8 cellular contexts compared by ENCODE assay signal in the genomic region with DNA sequence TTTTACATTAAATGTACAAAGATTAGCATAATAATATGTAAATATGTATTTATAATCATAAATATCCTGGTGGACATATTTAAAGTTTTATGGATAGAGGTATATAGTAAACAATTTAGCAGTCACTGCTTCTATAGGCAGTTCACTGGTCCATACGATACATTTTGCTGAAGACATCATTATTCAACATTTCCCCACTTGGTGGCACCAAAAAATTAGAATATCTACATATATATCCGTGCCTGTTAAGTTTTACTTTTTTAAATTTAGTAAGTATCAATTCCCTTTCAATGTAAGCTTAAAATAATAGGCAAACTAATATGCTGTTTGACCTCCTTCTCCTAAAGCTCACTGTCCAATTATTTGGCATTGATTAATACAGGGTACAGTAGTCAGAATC.
DNase-seq lines count a peak whose midpoint lies in the region; ATAC-seq and TF ChIP-seq lines count a peak whose summit lies in the region.

No MANE protein-coding gene starts in this region.

- no peaks in the 10 kb centered on the region for H3K27me3 ChIP-seq in Panc1 (ENCODE audit: control insufficient read depth, insufficient read depth, low read length)
- no peaks in the 10 kb centered on the region for H3K27me3 ChIP-seq in prostate gland (replicated peaks; ENCODE audit: insufficient read depth)

- peak; percentile 46 for TF ChIP-seq CTCF in GM13977 (IDR thresholded peaks at IDR 0.05; ENCODE audit: extremely low read depth, insufficient read depth, missing control alignments)
- peak; percentile 29; the same call in 1 of the 2 replicates for TF ChIP-seq CTCF in Panc1 (IDR thresholded peaks at IDR 0.05)
- no peak for TF ChIP-seq CTCF in prostate gland (IDR thresholded peaks at IDR 0.05)

- in situ Hi-C loops in GM13977 (cut with MboI; ENCODE audit: low pct_unique_long_range_greater_than_20kb, low sequenced_read_pairs, unreplicated experiment) (no loop called here), Panc1 (cut with HindIII; ENCODE audit: low pct_unique_long_range_greater_than_20kb, low sequenced_read_pairs) (no loop called here)

- BruUV-seq in Panc1 (replicated peaks; lab: Mats Ljungman, UMichigan), result no TSS peak

- no peak overlapping the region for H3K4me3 Mint-ChIP-seq in memory B cell
- no peak overlapping the region for H3K4me3 Mint-ChIP-seq in activated naive CD8-positive, alpha-beta T cell treated with anti-CD3 and anti-CD28 coated beads, Interleukin-2, amount 50 U/mL, for 24 hours

- H3K27ac Mint-ChIP-seq in memory B cell, result no peak overlapping the region
- H3K27ac Mint-ChIP-seq in activated naive CD8-positive, alpha-beta T cell treated with anti-CD3 and anti-CD28 coated beads, Interleukin-2, amount 50 U/mL, for 24 hours, result no peak overlapping the region

- H3K4me3 ChIP-seq in Panc1 (ENCODE audit: low read depth in 2 of 2, low read length in 2 of 2) (no peak overlapping the region), prostate gland (no peak overlapping the region)

- H3K9me3 Mint-ChIP-seq in memory B cell, result no peaks in the 10 kb centered on the region
- no peaks in the 10 kb centered on the region for H3K9me3 Mint-ChIP-seq in activated naive CD8-positive, alpha-beta T cell treated with anti-CD3 and anti-CD28 coated beads, Interleukin-2, amount 50 U/mL, for 24 hours

- H3K27me3 Mint-ChIP-seq in memory B cell, result no peaks in the 10 kb centered on the region
- H3K27me3 Mint-ChIP-seq in activated naive CD8-positive, alpha-beta T cell treated with anti-CD3 and anti-CD28 coated beads, Interleukin-2, amount 50 U/mL, for 24 hours, result no peaks in the 10 kb centered on the region

- CTCF ChIA-PET in Panc1 (lab: Charles Lee), result no interaction called here

- ATAC-seq in HG02759 (IDR thresholded peaks at IDR 0.05; ENCODE audit: unreplicated experiment) (peak; percentile 75), Panc1 (no peak), memory B cell (ENCODE audit: low read depth) (peak; percentile 78), HG03520 (IDR thresholded peaks at IDR 0.05; ENCODE audit: unreplicated experiment) (no peak)
- ATAC-seq in activated naive CD8-positive, alpha-beta T cell treated with anti-CD3 and anti-CD28 coated beads, Interleukin-2, amount 50 U/mL, for 24 hours, result no peak

- H3K4me1 ChIP-seq in Panc1 (ENCODE audit: control insufficient read depth, insufficient read depth, low read length) (no peaks in the 10 kb centered on the region), prostate gland (replicated peaks) (no peaks in the 10 kb centered on the region)

- H3K4me1 Mint-ChIP-seq in memory B cell, result peaks cover 15% of the 10 kb centered on the region
- H3K4me1 Mint-ChIP-seq in activated naive CD8-positive, alpha-beta T cell treated with anti-CD3 and anti-CD28 coated beads, Interleukin-2, amount 50 U/mL, for 24 hours, result no peaks in the 10 kb centered on the region

- WGBS in prostate gland, result 48% methylated on average over 2 of the region's 2 CpGs

- intact Hi-C loops in Panc1 (cut with micrococcal nuclease; ENCODE audit: unreplicated experiment) (loop anchor here (5.0 kb wide), 2 partner anchors 435 to 855 kb away; no protein-coding TSS in a partner anchor), prostate gland (cut with DNase I) (loop anchor here (5.0 kb wide), 1 partner anchor 375 kb away; no protein-coding TSS in a partner anchor)

- no peak for TF ChIP-seq POLR2A in prostate gland (IDR thresholded peaks at IDR 0.05)

- H3K36me3 ChIP-seq in Panc1 (ENCODE audit: control insufficient read depth, insufficient read depth, low read length) (no peaks in the 10 kb centered on the region), prostate gland (no peaks in the 10 kb centered on the region)

- H3K9me3 ChIP-seq in Panc1 (ENCODE audit: control insufficient read depth, insufficient read depth, low read depth, low read length), result no peaks in the 10 kb centered on the region
- H3K9me3 ChIP-seq in prostate gland, result no peaks in the 10 kb centered on the region

- POLR2A ChIA-PET in Panc1 (lab: Charles Lee), result no interaction called here

- H3K27ac ChIP-seq in Panc1 (ENCODE audit: low read length), result no peak overlapping the region
- H3K27ac ChIP-seq in prostate gland, result no peak overlapping the region

- DNase-seq in GM13977 (ENCODE audit: low spot score) (peak; percentile 28), Panc1 (ENCODE audit: low read depth, low spot score) (peak; percentile 13), memory B cell (ENCODE audit: low spot score in 2 of 2) (peak in 1 of 2 donors; percentile 12), prostate gland (ENCODE audit: low spot score) (no peak)
- DNase-seq in stimulated activated CD4-positive, alpha-beta T cell treated with anti-CD3 and anti-CD28 coated beads, Interleukin-4, amount 100 ng/mL, for 24 hours, result no peak
- DNase-seq in activated naive CD8-positive, alpha-beta T cell treated with anti-CD3 and anti-CD28 coated beads, Interleukin-2, amount 50 U/mL, for 24 hours, result no peak

- H3K36me3 Mint-ChIP-seq in memory B cell, result peaks cover 11% of the 10 kb centered on the region
- peaks cover 1% of the 10 kb centered on the region for H3K36me3 Mint-ChIP-seq in activated naive CD8-positive, alpha-beta T cell treated with anti-CD3 and anti-CD28 coated beads, Interleukin-2, amount 50 U/mL, for 24 hours (ENCODE audit: low read depth)

Comparison
In these comparisons a context has a peak if more than half of its experiments do, and no peak if none do; other contexts are left out.
1. DNase-seq: peak in GM13977 (single experiment) and Panc1 (single experiment); none in stimulated activated CD4-positive, alpha-beta T cell treated with anti-CD3 and anti-CD28 coated beads, Interleukin-4, amount 100 ng/mL, for 24 hours (single experiment), activated naive CD8-positive, alpha-beta T cell treated with anti-CD3 and anti-CD28 coated beads, Interleukin-2, amount 50 U/mL, for 24 hours (single experiment) and prostate gland (single experiment).
2. CTCF ChIP-seq: peak in GM13977 (single experiment) and Panc1 (single experiment); none in prostate gland (0 of 4).
3. ATAC-seq: peak in HG02759 (single experiment) and memory B cell (single experiment); none in Panc1 (single experiment), activated naive CD8-positive, alpha-beta T cell treated with anti-CD3 and anti-CD28 coated beads, Interleukin-2, amount 50 U/mL, for 24 hours (single experiment) and HG03520 (single experiment).